Comparison of ENCODE assay signal across 7 cellular contexts in genomic region chr10:50045265-50045664, GRCh38. TPM values are rescaled to one million over a fixed set of nuclear protein-coding genes. Genes with fewer than 3 reads are reported as not detected.
DNase-seq lines count a peak whose midpoint lies in the region; ATAC-seq and TF ChIP-seq lines count a peak whose summit lies in the region.
"Not testable (repeated sequence)": the region's sequence is repeated elsewhere in the genome, so short reads cannot be mapped to it uniquely, and the experiment has no call there.

No MANE protein-coding gene starts in this region.

- in situ Hi-C loops in GM23248 (cut with MboI); mammary epithelial cell (cut with MboI; ENCODE audit: low sequenced_read_pairs in 2 of 2): not testable (repeated sequence)

- peak; percentile 43; the same call in 1 of the 2 replicates for ATAC-seq in PC-3

- not testable (repeated sequence) for H4K20me1 ChIP-seq in GM23248 (ENCODE audit: insufficient read depth); PC-3 (ENCODE audit: low read length); mammary epithelial cell (ENCODE audit: insufficient read depth, low read length); osteoblast (ENCODE audit: insufficient read depth, low read length)

- H3K27ac ChIP-seq in GM23248; PC-3 (ENCODE audit: low read length); mammary epithelial cell (ENCODE audit: insufficient read depth, low read depth, low read length); osteoblast (ENCODE audit: low read depth, low read length): not testable (repeated sequence)

- H3K36me3 ChIP-seq in GM23248 (ENCODE audit: low read depth); PC-3 (ENCODE audit: low read depth, low read length); mammary epithelial cell (ENCODE audit: insufficient read depth, low read length); osteoblast (ENCODE audit: insufficient read depth, low read length): not testable (repeated sequence)

- POLR2A ChIA-PET in PC-3 (lab: Charles Lee; ENCODE audit: unreplicated experiment): not testable (repeated sequence)

- not testable (repeated sequence) for H3F3A ChIP-seq in GM23248 (ENCODE audit: insufficient read depth); PC-3 (ENCODE audit: low read length, unreplicated experiment)

- not testable (repeated sequence) for H3K27ac Mint-ChIP-seq in activated naive CD4-positive, alpha-beta T cell treated with anti-CD3 and anti-CD28 coated beads for 36 hours

- dilution Hi-C loops in mammary epithelial cell (cut with HindIII; ENCODE audit: low sequenced_read_pairs): not testable (repeated sequence)

- not testable (repeated sequence) for H3K36me3 Mint-ChIP-seq in activated naive CD4-positive, alpha-beta T cell treated with anti-CD3 and anti-CD28 coated beads for 36 hours (ENCODE audit: low read depth)

- H3K27me3 ChIP-seq in GM23248 (replicated peaks; ENCODE audit: insufficient read depth); PC-3 (ENCODE audit: low read length); mammary epithelial cell (ENCODE audit: insufficient read depth, low read length); osteoblast (ENCODE audit: insufficient read depth, low read length): not testable (repeated sequence)

- not testable (repeated sequence) for H3K79me2 ChIP-seq in GM23248 (ENCODE audit: insufficient read depth); PC-3 (ENCODE audit: low read length); mammary epithelial cell (ENCODE audit: insufficient read depth, low read length); osteoblast (ENCODE audit: insufficient read depth, low read length)

- intact Hi-C loops in PC-3 (cut with micrococcal nuclease); activated naive CD4-positive, alpha-beta T cell treated with anti-CD3 and anti-CD28 coated beads for 36 hours (cut with micrococcal nuclease); mammary epithelial cell (cut with micrococcal nuclease): not testable (repeated sequence)

- not testable (repeated sequence) for H3K9me2 ChIP-seq in GM23248 (ENCODE audit: insufficient read depth); PC-3 (replicated peaks; ENCODE audit: low read length)

- CTCF ChIA-PET in PC-3 (lab: Charles Lee); activated naive CD4-positive, alpha-beta T cell treated with anti-CD3 and anti-CD28 coated beads for 36 hours (lab: Charles Lee); mammary epithelial cell (lab: Charles Lee; ENCODE audit: low non-redundant PET): not testable (repeated sequence)

- not testable (repeated sequence) for H3K9ac ChIP-seq in GM23248; PC-3 (ENCODE audit: low read length); mammary epithelial cell (ENCODE audit: insufficient read depth, low read length)

- 18 to 31% methylated on average over 2 of the region's 2 CpGs for WGBS in GM23248 (ENCODE audit: low coverage in 1 of 2, low lambda C conversion rate in 2 of 2, missing lambda C conversion rate in 2 of 2), 2 experiments
- 69% methylated on average over 2 of the region's 2 CpGs for WGBS in mammary epithelial cell (ENCODE audit: low coverage, missing lambda C conversion rate)

- not testable (repeated sequence) for H3K9me3 ChIP-seq in GM23248 (ENCODE audit: low read depth); PC-3 (ENCODE audit: low read length); mammary epithelial cell (replicated peaks; ENCODE audit: insufficient read depth, low read length); osteoblast (ENCODE audit: low read depth, low read length)

- not testable (repeated sequence) for H3K4me3 ChIP-seq in GM23248; PC-3 (ENCODE audit: low read length); mammary epithelial cell (replicated peaks in 1 of 3; ENCODE audit: insufficient read depth in 1 of 3, low read depth in 2 of 3, low read length in 3 of 3); osteoblast (ENCODE audit: insufficient read depth, low read length)

- H3K4me3 Mint-ChIP-seq in activated naive CD4-positive, alpha-beta T cell treated with anti-CD3 and anti-CD28 coated beads for 36 hours: not testable (repeated sequence)

- DNase-seq in EH (ENCODE audit: low read depth): peak; percentile 36
- peak; percentile 57 for DNase-seq in GM23248
- DNase-seq in PC-3: peak; percentile 55
- DNase-seq in activated naive CD4-positive, alpha-beta T cell treated with anti-CD3 and anti-CD28 coated beads for 36 hours: peak; percentile 22
- DNase-seq in mammary epithelial cell: peak; percentile 84
- DNase-seq in fibroblast of peridontal ligament (ENCODE audit: extremely low read depth): peak; percentile 25
- peak; percentile 52 for DNase-seq in osteoblast (ENCODE audit: insufficient read length, low spot score, missing footprints)

- not testable (repeated sequence) for BruUV-seq in PC-3 (replicated peaks; lab: Mats Ljungman, UMichigan); mammary epithelial cell (replicated peaks; lab: Mats Ljungman, UMichigan)

- not testable (repeated sequence) for H3K4me1 Mint-ChIP-seq in activated naive CD4-positive, alpha-beta T cell treated with anti-CD3 and anti-CD28 coated beads for 36 hours (ENCODE audit: low read depth)

- peak overlapping the region; percentile 25 for H3K4me2 ChIP-seq in GM23248 (ENCODE audit: unreplicated experiment)
- H3K4me2 ChIP-seq in PC-3 (ENCODE audit: low read length); mammary epithelial cell (ENCODE audit: insufficient read depth, low read depth, low read length); osteoblast (ENCODE audit: insufficient read depth, low read length): not testable (repeated sequence)

- not testable (repeated sequence) for H3K9me3 Mint-ChIP-seq in activated naive CD4-positive, alpha-beta T cell treated with anti-CD3 and anti-CD28 coated beads for 36 hours

- H2AFZ ChIP-seq in GM23248; PC-3 (ENCODE audit: low read length); mammary epithelial cell (ENCODE audit: low read depth, low read length); osteoblast (ENCODE audit: low read length): not testable (repeated sequence)

- H3K27me3 Mint-ChIP-seq in activated naive CD4-positive, alpha-beta T cell treated with anti-CD3 and anti-CD28 coated beads for 36 hours (ENCODE audit: low read depth): not testable (repeated sequence)

- not testable (repeated sequence) for H3K4me1 ChIP-seq in GM23248 (ENCODE audit: insufficient read depth); PC-3 (ENCODE audit: insufficient read depth, low read length); mammary epithelial cell (ENCODE audit: insufficient read depth, low read length); osteoblast (ENCODE audit: insufficient read depth, low read length)

- TF ChIP-seq CTCF in PC-3 (conservative IDR thresholded peaks at IDR 0.05; ENCODE audit: low read depth, low read length); mammary epithelial cell (conservative IDR thresholded peaks at IDR 0.05 in 1 of 2, IDR thresholded peaks at IDR 0.05 in 1 of 2; ENCODE audit: extremely low read depth in 1 of 2, insufficient read depth in 1 of 2, low read depth in 1 of 2, low read length in 2 of 2); osteoblast (IDR thresholded peaks at IDR 0.05; ENCODE audit: extremely low read depth, low read depth, low read length): not testable (repeated sequence)

RNA-seq across cellular contexts. Expression of gene WASHC2A, which starts 22.5 kb away (rescaled TPM):
- 23.0 and 23.9 TPM in 2 replicates for total RNA-seq in GM23248 (2014; rRNA removed; shearing (Covaris generic))
- polyA plus RNA-seq in GM23248 (2016; fragmentation: Nextera tagmentation; extraction: Ambion mirVana) (25.8 and 26.8 TPM in 2 replicates), mammary epithelial cell (14.7 TPM)
- total RNA-seq in PC-3 (2014; rRNA removed) (57.9 and 67.6 TPM in 2 replicates), mammary epithelial cell (10 to 100 TPM; 22.1 to 29.0 TPM), osteoblast (94.0 and 98.8 TPM in 2 replicates)
- total RNA-seq in activated naive CD4-positive, alpha-beta T cell treated with anti-CD3 and anti-CD28 coated beads for 36 hours: 10 to 100 TPM; 16.4 to 17.0 TPM
- 12.9 TPM for polyA minus RNA-seq in mammary epithelial cell

RNA-seq across cellular contexts. Expression of gene AGAP6, which starts 57.1 kb away (rescaled TPM):
- total RNA-seq in GM23248 (2014; rRNA removed; shearing (Covaris generic)): 4.9 and 6.4 TPM in 2 replicates
- polyA plus RNA-seq in GM23248 (2016; fragmentation: Nextera tagmentation; extraction: Ambion mirVana): 3.1 and 4.7 TPM in 2 replicates
- total RNA-seq in PC-3 (2014; rRNA removed): 35.9 and 38.5 TPM in 2 replicates
- total RNA-seq in activated naive CD4-positive, alpha-beta T cell treated with anti-CD3 and anti-CD28 coated beads for 36 hours: 10 to 100 TPM; 11.6 to 12.8 TPM
- total RNA-seq in mammary epithelial cell: 10 to 100 TPM in 1 of 2 donors, 1 to 10 TPM in 1; 4.0 to 13.7 TPM
- 7.1 TPM for polyA plus RNA-seq in mammary epithelial cell
- polyA minus RNA-seq in mammary epithelial cell: 3.3 TPM
- total RNA-seq in osteoblast: 3.5 and 4.3 TPM in 2 replicates

Comparison
In these comparisons a context has a peak if more than half of its experiments do, and no peak if none do; other contexts are left out.
1. DNase-seq: peak in every context shown above with its lines; median percentile 84 in mammary epithelial cell; 57 in GM23248; 55 in PC-3; 52 in osteoblast; 36 in EH; 25 in fibroblast of peridontal ligament; 22 in activated naive CD4-positive, alpha-beta T cell treated with anti-CD3 and anti-CD28 coated beads for 36 hours.